Comparison of ENCODE assay signal across 1 cellular context in the genomic region with DNA sequence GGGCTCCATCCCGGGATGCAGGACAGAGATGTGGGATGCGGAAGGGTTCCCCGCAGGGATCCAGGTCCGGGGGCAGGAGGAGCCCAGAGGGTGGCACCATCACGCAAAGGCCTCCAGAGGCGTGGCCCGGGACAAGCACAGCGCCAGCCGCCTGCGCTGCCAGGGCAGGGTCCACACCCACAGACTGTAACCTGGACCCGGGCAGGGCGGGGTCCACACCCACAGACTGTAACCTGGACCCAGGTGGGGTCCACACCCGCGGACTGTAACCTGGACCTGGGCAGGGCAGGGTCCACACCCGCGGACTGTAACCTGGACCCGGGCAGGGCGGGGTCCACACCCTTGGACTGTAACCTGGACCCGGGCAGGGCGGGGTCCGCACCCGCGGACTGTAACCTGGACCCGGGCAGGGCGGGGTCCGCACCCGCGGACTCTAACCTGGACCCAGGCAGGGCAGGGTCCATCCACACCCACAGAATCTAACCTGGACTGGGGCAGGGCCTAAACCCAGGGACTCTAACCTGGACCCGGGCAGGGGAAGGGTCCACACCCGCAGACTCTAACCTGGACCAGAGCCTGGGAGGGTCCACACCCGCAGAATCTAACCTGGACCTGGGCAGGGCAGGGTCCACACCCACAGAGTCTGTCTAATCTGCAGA.
A peak's percentile ranks its signal among the peaks of the same experiment; 100 is the strongest.
TF ChIP-seq lines count a peak whose summit lies in the region.

No MANE protein-coding gene starts in this region.

TF ChIP-seq in HepG2, 621 proteins besides CTCF, POLR2A, EP300 and RAD21 (continued from another document):
- no peak for TF ChIP-seq ZSCAN12 (CRISPR knock-in tag; IDR thresholded peaks at IDR 0.05)
- TF ChIP-seq TCF12 (IDR thresholded peaks at IDR 0.05) = no peak
- TF ChIP-seq TCF12 (CRISPR knock-in tag; IDR thresholded peaks at IDR 0.05) = no peak
- peak; percentile 72 for TF ChIP-seq NCOR1 (IDR thresholded peaks at IDR 0.05; ENCODE audit: borderline replicate concordance, low read length)
- TF ChIP-seq, protein P1, sequence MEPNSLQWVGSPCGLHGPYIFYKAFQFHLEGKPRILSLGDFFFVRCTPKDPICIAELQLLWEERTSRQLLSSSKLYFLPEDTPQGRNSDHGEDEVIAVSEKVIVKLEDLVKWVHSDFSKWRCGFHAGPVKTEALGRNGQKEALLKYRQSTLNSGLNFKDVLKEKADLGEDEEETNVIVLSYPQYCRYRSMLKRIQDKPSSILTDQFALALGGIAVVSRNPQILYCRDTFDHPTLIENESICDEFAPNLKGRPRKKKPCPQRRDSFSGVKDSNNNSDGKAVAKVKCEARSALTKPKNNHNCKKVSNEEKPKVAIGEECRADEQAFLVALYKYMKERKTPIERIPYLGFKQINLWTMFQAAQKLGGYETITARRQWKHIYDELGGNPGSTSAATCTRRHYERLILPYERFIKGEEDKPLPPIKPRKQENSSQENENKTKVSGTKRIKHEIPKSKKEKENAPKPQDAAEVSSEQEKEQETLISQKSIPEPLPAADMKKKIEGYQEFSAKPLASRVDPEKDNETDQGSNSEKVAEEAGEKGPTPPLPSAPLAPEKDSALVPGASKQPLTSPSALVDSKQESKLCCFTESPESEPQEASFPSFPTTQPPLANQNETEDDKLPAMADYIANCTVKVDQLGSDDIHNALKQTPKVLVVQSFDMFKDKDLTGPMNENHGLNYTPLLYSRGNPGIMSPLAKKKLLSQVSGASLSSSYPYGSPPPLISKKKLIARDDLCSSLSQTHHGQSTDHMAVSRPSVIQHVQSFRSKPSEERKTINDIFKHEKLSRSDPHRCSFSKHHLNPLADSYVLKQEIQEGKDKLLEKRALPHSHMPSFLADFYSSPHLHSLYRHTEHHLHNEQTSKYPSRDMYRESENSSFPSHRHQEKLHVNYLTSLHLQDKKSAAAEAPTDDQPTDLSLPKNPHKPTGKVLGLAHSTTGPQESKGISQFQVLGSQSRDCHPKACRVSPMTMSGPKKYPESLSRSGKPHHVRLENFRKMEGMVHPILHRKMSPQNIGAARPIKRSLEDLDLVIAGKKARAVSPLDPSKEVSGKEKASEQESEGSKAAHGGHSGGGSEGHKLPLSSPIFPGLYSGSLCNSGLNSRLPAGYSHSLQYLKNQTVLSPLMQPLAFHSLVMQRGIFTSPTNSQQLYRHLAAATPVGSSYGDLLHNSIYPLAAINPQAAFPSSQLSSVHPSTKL (CRISPR knock-in tag; IDR thresholded peaks at IDR 0.05) = no peak
- TF ChIP-seq ZMYM2 (CRISPR knock-in tag; IDR thresholded peaks at IDR 0.05) = peak; percentile 52; the same call in 1 of the 2 replicates
- TF ChIP-seq HNF4G (IDR thresholded peaks at IDR 0.05; ENCODE audit: borderline replicate concordance, low read depth, low read length) = peak; percentile 48; the same call in 1 of the 2 replicates
- TF ChIP-seq HNF4G (CRISPR knock-in tag; IDR thresholded peaks at IDR 0.05; ENCODE audit: borderline replicate concordance, low read depth) = no peak
- TF ChIP-seq HNF4A (CRISPR knock-in tag; IDR thresholded peaks at IDR 0.05) = peak; percentile 31
- no peak for TF ChIP-seq ZNF589 (CRISPR knock-in tag; conservative IDR thresholded peaks at IDR 0.05)
